Comparison of ENCODE assay signal across 10 cellular contexts in the genomic region with DNA sequence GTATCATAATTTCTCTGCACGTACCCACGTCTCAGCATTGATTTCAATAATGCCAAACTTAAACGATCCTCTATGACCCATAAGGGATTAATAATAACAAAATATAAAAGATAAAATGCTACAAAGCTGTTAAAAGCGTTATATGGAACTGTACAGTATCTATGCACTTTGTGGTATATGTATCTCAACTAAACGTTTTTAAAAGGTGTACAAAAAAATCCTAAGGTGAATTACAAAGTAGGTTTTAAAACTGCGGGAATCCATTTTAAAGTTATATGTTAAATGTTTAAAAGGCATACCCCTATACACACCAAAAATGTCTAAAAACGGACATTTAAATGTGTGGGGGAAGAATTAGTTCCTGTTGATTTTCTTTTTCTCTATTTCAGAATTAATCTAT. TPM values are rescaled to one million over a fixed set of nuclear protein-coding genes. Genes with fewer than 3 reads are reported as not detected.
DNase-seq lines count a peak whose midpoint lies in the region; ATAC-seq, FAIRE-seq and TF ChIP-seq lines count a peak whose summit lies in the region.
"Had no signal": no experiment of that assay in that cellular context is flagged by ENCODE, and none has a peak within 500 bp of the region (broad histone marks: within the 10 kb centered on the region; RNA-seq: fewer than 3 reads in every experiment).

No MANE protein-coding gene starts in this region.

- CTCF ChIA-PET in CD8-positive, alpha-beta memory T cell (lab: Charles Lee): no interaction called here
- CTCF ChIA-PET in OCI-LY7 (lab: Charles Lee; ENCODE audit: unreplicated experiment): no interaction called here

- TSS peak; percentile 51 for BruUV-seq in OCI-LY7 (replicated peaks; lab: Mats Ljungman, UMichigan)

- no peaks in the 10 kb centered on the region for H3K27me3 ChIP-seq in CD8-positive, alpha-beta memory T cell (ENCODE audit: insufficient read depth, low read length, poor library complexity, severe bottlenecking)
- H3K27me3 ChIP-seq in endodermal cell (ENCODE audit: control insufficient read depth, insufficient read depth, low read length, poor library complexity, severe bottlenecking): no peaks in the 10 kb centered on the region
- H3K27me3 ChIP-seq in pancreas: no peaks in the 10 kb centered on the region

- POLR2A ChIA-PET in CD8-positive, alpha-beta memory T cell (lab: Charles Lee): interaction anchor here (1.0 kb wide), 1 partner anchor 18 kb away, joined by 3 read pairs; no protein-coding TSS in a partner anchor
- POLR2A ChIA-PET in OCI-LY7 (lab: Charles Lee): no interaction called here

- H3K36me3 ChIP-seq in CD8-positive, alpha-beta memory T cell (ENCODE audit: insufficient read depth, low read length): no peaks in the 10 kb centered on the region
- H3K36me3 ChIP-seq in OCI-LY7 (ENCODE audit: insufficient read depth, low read length) (peaks cover 32% of the 10 kb centered on the region), endodermal cell (ENCODE audit: control insufficient read depth, insufficient read depth, low read length) (peaks cover 12% of the 10 kb centered on the region), pancreas (no peaks in the 10 kb centered on the region)

- no peak overlapping the region for H3K9ac ChIP-seq in endodermal cell (ENCODE audit: extremely low read depth, low read length, poor library complexity, severe bottlenecking)

- H2AFZ ChIP-seq in OCI-LY7 (ENCODE audit: low read length): no peak overlapping the region

- peaks cover 0 to 31% (median 2%) of the 10 kb centered on the region in 3 donors for H3K36me3 Mint-ChIP-seq in CD8-positive, alpha-beta memory T cell
- peaks cover 23% of the 10 kb centered on the region for H3K36me3 Mint-ChIP-seq in endodermal cell (ENCODE audit: low read depth)

- no peak for ATAC-seq in pancreas

- H3K9me3 Mint-ChIP-seq in CD8-positive, alpha-beta memory T cell: no peaks in the 10 kb centered on the region
- peaks cover 29% of the 10 kb centered on the region for H3K9me3 Mint-ChIP-seq in endodermal cell

- peak overlapping the region in 6 of 7 donors; percentile 61 to 99 (median 96) for H3K4me3 Mint-ChIP-seq in CD8-positive, alpha-beta memory T cell
- H3K4me3 Mint-ChIP-seq in endodermal cell: peak overlapping the region; percentile 91

- H3K4me1 Mint-ChIP-seq in CD8-positive, alpha-beta memory T cell: peaks cover 25 to 38% (median 32%) of the 10 kb centered on the region in 3 donors
- no peaks in the 10 kb centered on the region for H3K4me1 Mint-ChIP-seq in endodermal cell

- H4K20me1 ChIP-seq in OCI-LY7 (ENCODE audit: insufficient read depth, low read length): no peaks in the 10 kb centered on the region

- peak overlapping the region in 3 of 8 donors; percentile 64 to 97 (median 77) for H3K27ac Mint-ChIP-seq in CD8-positive, alpha-beta memory T cell
- H3K27ac Mint-ChIP-seq in endodermal cell: no peak overlapping the region

- peak overlapping the region; percentile 76 for H3K27ac ChIP-seq in CD8-positive, alpha-beta memory T cell (ENCODE audit: low read depth, low read length)
- H3K27ac ChIP-seq in OCI-LY7 (ENCODE audit: low read depth, low read length, poor library complexity, severe bottlenecking) (peak overlapping the region; percentile 73), endodermal cell (ENCODE audit: low read depth, low read length) (no peak overlapping the region), pancreas (no peak overlapping the region)

- no peak for FAIRE-seq in pancreas (lab: Jason Lieb, UNC)

- no peaks in the 10 kb centered on the region for H3K9me3 ChIP-seq in CD8-positive, alpha-beta memory T cell (ENCODE audit: low read length)
- H3K9me3 ChIP-seq in OCI-LY7 (ENCODE audit: low read length) (0 out of 2 replicates have a peak, but pooled peaks cover 3% of the 10 kb centered on the region), endodermal cell (ENCODE audit: control insufficient read depth, low read length) (peaks cover 4% of the 10 kb centered on the region), pancreas (no peaks in the 10 kb centered on the region)

- peak overlapping the region; percentile 77 for H3K4me3 ChIP-seq in CD8-positive, alpha-beta memory T cell (ENCODE audit: low read length)
- H3K4me3 ChIP-seq in OCI-LY7 (ENCODE audit: low read depth, low read length, poor library complexity, severe bottlenecking) (peak overlapping the region; percentile 79), endodermal cell (ENCODE audit: low read length) (peak overlapping the region; percentile 86), pancreas (peak overlapping the region in 3 of 4 donors; percentile 37 to 49 (median 43))

- H3K4me1 ChIP-seq in CD8-positive, alpha-beta memory T cell (ENCODE audit: insufficient read depth, low read length): peaks cover 6% of the 10 kb centered on the region
- peaks cover 16% of the 10 kb centered on the region for H3K4me1 ChIP-seq in OCI-LY7 (ENCODE audit: insufficient read depth, low read length, poor library complexity, severe bottlenecking)
- H3K4me1 ChIP-seq in endodermal cell (ENCODE audit: control insufficient read depth, insufficient read depth, low read length): no peaks in the 10 kb centered on the region
- H3K4me1 ChIP-seq in pancreas: no peaks in the 10 kb centered on the region

- H3K27me3 Mint-ChIP-seq in CD8-positive, alpha-beta memory T cell: peaks cover 0 to 4% of the 10 kb centered on the region in 2 donors
- H3K27me3 Mint-ChIP-seq in endodermal cell (ENCODE audit: insufficient read depth): no peaks in the 10 kb centered on the region

- H3K79me2 ChIP-seq in OCI-LY7 (ENCODE audit: insufficient read depth, low read depth, low read length): peaks cover 12% of the 10 kb centered on the region

- TF ChIP-seq CTCF in OCI-LY7 (conservative IDR thresholded peaks at IDR 0.05; ENCODE audit: low read length) (no peak), endodermal cell (conservative IDR thresholded peaks at IDR 0.05) (no peak), pancreas (IDR thresholded peaks at IDR 0.05) (no peak), GM10266 (IDR thresholded peaks at IDR 0.05; ENCODE audit: control insufficient read depth, insufficient read depth, low read depth, missing control alignments) (no peak)

- 69% methylated on average over 2 of the region's 7 CpGs; no CpG with 5 or more reads in 1 of the 2 experiments for WGBS in endodermal cell (ENCODE audit: insufficient coverage in 1 of 2, insufficient read length in 1 of 2), 2 experiments
- 31 to 36% methylated on average over 7 of the region's 7 CpGs for WGBS in pancreas, 2 donors

- intact Hi-C loops in OCI-LY7 (cut with micrococcal nuclease; ENCODE audit: unreplicated experiment): loop anchor here (5.0 kb wide), 1 partner anchor 66 kb away; no protein-coding TSS in a partner anchor
- intact Hi-C loops in pancreas (cut with DNase I): no loop called here

- no peak for DNase-seq in CD8-positive, alpha-beta memory T cell
- DNase-seq in OCI-LY7 (ENCODE audit: low spot score) (no peak), endodermal cell (no peak), pancreas (no peak), SHP77 treated with DMSO at 0.1 percent for 48 hours (lab: John Stamatoyannopoulos, UW) (no peak), GM10266 (ENCODE audit: extremely low spot score) (no peak), DMS79 (lab: John Stamatoyannopoulos, UW) (no peak), NCI-H2196 treated with DMSO at 0.1 percent for 48 hours (lab: John Stamatoyannopoulos, UW; ENCODE audit: unreplicated experiment) (no peak)
- DNase-seq: NCI-H774 had no signal

- H3K4me2 ChIP-seq in OCI-LY7 (ENCODE audit: low read length): peak overlapping the region; percentile 71

- H3K9me2 ChIP-seq in OCI-LY7 (ENCODE audit: insufficient read depth, low read length): no peaks in the 10 kb centered on the region

RNA-seq across cellular contexts. Expression of a gene that starts 0.9 kb away (rescaled TPM):
- total RNA-seq in CD8-positive, alpha-beta memory T cell: 1 to 10 TPM; 6.9 TPM
- polyA plus RNA-seq in CD8-positive, alpha-beta memory T cell: 6.5 TPM
- 5.0 and 6.1 TPM in 2 replicates for total RNA-seq in OCI-LY7 (2014; rRNA removed; shearing (Covaris generic))
- total RNA-seq in OCI-LY7 (2022) (9.7 and 9.8 TPM in 2 replicates), endodermal cell (10 to 100 TPM in 1 of 2 donors, 1 to 10 TPM in 1; 5.8 to 10.5 TPM), pancreas (1 to 10 TPM; 1.8 to 4.5 (median 2.6) TPM)
- polyA plus RNA-seq in endodermal cell (2013, experiment 1 of 2): 6.7 TPM
- polyA plus RNA-seq in endodermal cell (2013, experiment 2 of 2): 6.5 TPM
- 1 to 10 TPM; 3.4 to 6.2 TPM for polyA plus RNA-seq in pancreas

RNA-seq across cellular contexts. Expression of a gene that starts 3.9 kb away (rescaled TPM):
- total RNA-seq in CD8-positive, alpha-beta memory T cell: not detected
- polyA plus RNA-seq in CD8-positive, alpha-beta memory T cell: not detected
- not detected in 2 replicates for total RNA-seq in OCI-LY7 (2014; rRNA removed; shearing (Covaris generic))
- total RNA-seq in OCI-LY7 (2022) (not detected in 2 replicates), endodermal cell (not detected), pancreas (not detected)
- polyA plus RNA-seq in endodermal cell (2013, experiment 1 of 2): not detected
- polyA plus RNA-seq in endodermal cell (2013, experiment 2 of 2): not detected
- not detected for polyA plus RNA-seq in pancreas
- total RNA-seq: renal cortical epithelial cell had no signal

Comparison
In these comparisons a context has a peak if more than half of its experiments do, and no peak if none do; other contexts are left out.
1. H3K27ac ChIP-seq: peak in CD8-positive, alpha-beta memory T cell (single experiment) and OCI-LY7 (single experiment); none in endodermal cell (single experiment) and pancreas (0 of 4).
2. Peak in every context shown above with its lines, with median percentiles within 50 percentile points of each other: H3K4me3 ChIP-seq.